ENCODE assay signal across 1 cellular context in genomic region chr9:105332471-105332870, GRCh38.
TF ChIP-seq lines count a peak whose summit lies in the region.

No MANE protein-coding gene starts in this region.

TF ChIP-seq in WTC11, 78 proteins besides CTCF, POLR2A, EP300 and RAD21 (continued from another document):
- no peak for TF ChIP-seq ATF1 (CRISPR knock-in tag; IDR thresholded peaks at IDR 0.05)
- TF ChIP-seq PRRX2 (CRISPR knock-in tag; IDR thresholded peaks at IDR 0.05) = no peak
- TF ChIP-seq CREM (CRISPR knock-in tag; IDR thresholded peaks at IDR 0.05) = no peak
